Comparison of ENCODE assay signal across 31 cellular contexts in the genomic region with DNA sequence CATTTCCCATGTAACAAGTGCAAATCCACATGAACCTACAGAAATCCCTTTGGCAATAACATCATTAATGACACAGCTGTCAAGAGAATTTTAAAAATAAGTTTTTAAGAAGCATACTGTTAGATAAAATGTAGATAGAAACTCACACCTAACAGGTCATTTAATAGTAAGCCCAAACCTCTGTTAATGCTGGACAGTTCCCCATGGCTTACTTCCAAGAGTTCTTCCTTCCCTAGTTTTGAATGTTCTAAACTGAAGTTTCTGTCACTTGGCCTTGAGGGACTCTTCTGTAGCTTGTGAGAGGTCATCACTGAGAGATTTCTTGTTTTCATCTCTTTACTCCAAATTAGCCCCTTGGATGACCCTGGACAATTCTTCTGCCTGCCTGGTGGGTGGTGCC. TPM values are rescaled to one million over a fixed set of nuclear protein-coding genes. Genes with fewer than 3 reads are reported as not detected.
"Had no signal": no experiment of that assay in that cellular context is flagged by ENCODE, and none has a peak within 500 bp of the region (broad histone marks: within the 10 kb centered on the region; RNA-seq: fewer than 3 reads in every experiment).

No MANE protein-coding gene starts in this region.

- H3K27me3 ChIP-seq: Peyer's patch had no signal

- H3K4me3 Mint-ChIP-seq: activated CD4-positive, alpha-beta T cell treated with anti-CD3 and anti-CD28 coated beads, Interleukin-2, amount 10 ng/mL, durations not matched to agents 24 days and 14 days; activated CD8-positive, alpha-beta T cell treated with anti-CD3 and anti-CD28 coated beads for 36 hours; activated naive CD8-positive, alpha-beta T cell treated with anti-CD3 and anti-CD28 coated beads for 36 hours; activated T-cell treated with anti-CD3 and anti-CD28 coated beads, Interleukin-2, amount 50 U/mL, for 72 hours; activated T-helper 17 cell treated with anti-CD3 and anti-CD28 coated beads, Interleukin-2, amount 50 U/mL, for 72 hours; T-helper 1 cell treated with Interleukin-12 subunit alpha and Interleukin-12 subunit beta and Interleukin-4 antibody, amounts not matched to agents 30 μg/mL and 1 μg/mL, for 36 hours; T-helper 2 cell treated with Interferon-gamma antibody and Interleukin-4, amounts not matched to agents 5 μg/mL and 100 μg/mL, for 36 hours had no signal

- H3K9me3 Mint-ChIP-seq: activated CD4-positive, alpha-beta T cell treated with anti-CD3 and anti-CD28 coated beads, Interleukin-2, amount 10 ng/mL, durations not matched to agents 24 days and 14 days; activated CD8-positive, alpha-beta T cell treated with anti-CD3 and anti-CD28 coated beads for 36 hours; activated naive CD8-positive, alpha-beta T cell treated with anti-CD3 and anti-CD28 coated beads for 36 hours; activated T-cell treated with anti-CD3 and anti-CD28 coated beads, Interleukin-2, amount 50 U/mL, for 72 hours; activated T-helper 17 cell treated with anti-CD3 and anti-CD28 coated beads, Interleukin-2, amount 50 U/mL, for 72 hours; T-helper 1 cell treated with Interleukin-12 subunit alpha and Interleukin-12 subunit beta and Interleukin-4 antibody, amounts not matched to agents 30 μg/mL and 1 μg/mL, for 36 hours; T-helper 2 cell treated with Interferon-gamma antibody and Interleukin-4, amounts not matched to agents 5 μg/mL and 100 μg/mL, for 36 hours had no signal

- DNase-seq: activated CD4-positive, alpha-beta T cell treated with anti-CD3 and anti-CD28 coated beads, Interleukin-2, amount 10 ng/mL, durations not matched to agents 24 days and 14 days; activated CD4-positive, alpha-beta T cell treated with anti-CD3 and anti-CD28 coated beads, Interleukin-2, amount 50 U/mL, for 4 hours; activated CD8-positive, alpha-beta T cell treated with anti-CD3 and anti-CD28 coated beads for 36 hours; activated effector memory CD4-positive, alpha-beta T cell treated with anti-CD3 and anti-CD28 coated beads, Interleukin-2, amount 50 U/mL, for 16 hours; activated naive CD4-positive, alpha-beta T cell; activated naive CD4-positive, alpha-beta T cell treated with anti-CD3 and anti-CD28 coated beads, Interleukin-2, amount 50 U/mL, for 16 hours; activated naive CD8-positive, alpha-beta T cell treated with anti-CD3 and anti-CD28 coated beads for 36 hours; activated T-cell treated with anti-CD3 and anti-CD28 coated beads, Interleukin-2, amount 50 U/mL, for 1 hour; activated T-cell treated with anti-CD3 and anti-CD28 coated beads, Interleukin-2, amount 50 U/mL, for 72 hours; amniotic stem cell; aorta; Kasumi-1; KBM-7; NCI-H1092 treated with DMSO at 0.1 percent for 48 hours; NCI-H1417; NCI-H146; NCI-H187; NCI-H2081; NCI-H345; NCI-H524 treated with DMSO at 0.1 percent for 48 hours; Peyer's patch; SIG-M5 had no signal

- H3K4me3 ChIP-seq: Peyer's patch had no signal

- H3K4me1 ChIP-seq: Peyer's patch had no signal

- ATAC-seq: activated CD8-positive, alpha-beta T cell treated with anti-CD3 and anti-CD28 coated beads for 36 hours; activated T-cell treated with anti-CD3 and anti-CD28 coated beads, Interleukin-2, amount 50 U/mL, for 72 hours; activated T-helper 17 cell treated with anti-CD3 and anti-CD28 coated beads, Interleukin-2, amount 50 U/mL, for 72 hours; Right ventricle myocardium inferior had no signal

- H3K36me3 Mint-ChIP-seq: activated naive CD8-positive, alpha-beta T cell treated with anti-CD3 and anti-CD28 coated beads for 36 hours had no signal

- H3K27ac Mint-ChIP-seq: activated CD4-positive, alpha-beta T cell treated with anti-CD3 and anti-CD28 coated beads, Interleukin-2, amount 10 ng/mL, durations not matched to agents 24 days and 14 days; activated CD8-positive, alpha-beta T cell treated with anti-CD3 and anti-CD28 coated beads for 36 hours; activated naive CD8-positive, alpha-beta T cell treated with anti-CD3 and anti-CD28 coated beads for 36 hours; activated T-cell treated with anti-CD3 and anti-CD28 coated beads, Interleukin-2, amount 50 U/mL, for 72 hours; activated T-helper 17 cell treated with anti-CD3 and anti-CD28 coated beads, Interleukin-2, amount 50 U/mL, for 72 hours; T-helper 1 cell treated with Interleukin-12 subunit alpha and Interleukin-12 subunit beta and Interleukin-4 antibody, amounts not matched to agents 30 μg/mL and 1 μg/mL, for 36 hours; T-helper 2 cell treated with Interferon-gamma antibody and Interleukin-4, amounts not matched to agents 5 μg/mL and 100 μg/mL, for 36 hours had no signal

- H3K36me3 ChIP-seq: Peyer's patch had no signal

- H3K9me3 ChIP-seq: Peyer's patch had no signal

- H3K27ac ChIP-seq: Peyer's patch, RWPE1 had no signal

- H3K4me1 Mint-ChIP-seq: activated CD4-positive, alpha-beta T cell treated with anti-CD3 and anti-CD28 coated beads, Interleukin-2, amount 10 ng/mL, durations not matched to agents 24 days and 14 days; activated naive CD8-positive, alpha-beta T cell treated with anti-CD3 and anti-CD28 coated beads for 36 hours; activated T-helper 17 cell treated with anti-CD3 and anti-CD28 coated beads, Interleukin-2, amount 50 U/mL, for 72 hours had no signal

RNA-seq across cellular contexts. Expression of gene OTX2, which starts 22.7 kb away (rescaled TPM):
- total RNA-seq: activated CD4-positive, alpha-beta T cell treated with anti-CD3 and anti-CD28 coated beads, Interleukin-2, amount 10 ng/mL, durations not matched to agents 24 days and 14 days; activated CD8-positive, alpha-beta memory T cell treated with anti-CD3 and anti-CD28 coated beads for 36 hours; activated CD8-positive, alpha-beta T cell treated with anti-CD3 and anti-CD28 coated beads for 36 hours; activated naive CD8-positive, alpha-beta T cell treated with anti-CD3 and anti-CD28 coated beads for 36 hours; activated T-cell treated with anti-CD3 and anti-CD28 coated beads, Interleukin-2, amount 50 U/mL, for 72 hours; activated T-helper 17 cell treated with anti-CD3 and anti-CD28 coated beads, Interleukin-2, amount 50 U/mL, for 72 hours; aorta; cardiac septum; NCI-H460; Peyer's patch; Right ventricle myocardium inferior; SK-MEL-5 had no signal
- polyA plus RNA-seq: aorta had no signal
